Comparison of ENCODE assay signal across 1 cellular context in the genomic region with DNA sequence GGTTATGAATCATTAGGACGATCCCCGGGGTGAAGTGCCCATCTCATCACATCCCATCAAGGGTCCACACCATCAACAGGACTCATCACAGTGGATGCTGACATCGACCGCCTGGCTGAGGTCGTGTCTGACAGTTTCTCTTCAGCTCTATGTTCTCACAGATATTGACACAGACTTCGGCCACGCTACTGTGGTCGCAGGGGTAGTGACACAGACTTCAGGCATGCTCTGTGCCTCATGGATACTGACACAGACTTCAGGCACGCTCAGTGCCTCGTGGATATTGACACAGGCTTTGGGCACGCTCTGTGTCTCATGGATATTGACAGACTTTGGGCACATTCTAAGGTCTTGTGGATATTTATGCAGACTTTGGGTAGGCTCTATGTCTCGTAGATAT.
TF ChIP-seq lines count a peak whose summit lies in the region.

No MANE protein-coding gene starts in this region.

TF ChIP-seq in WTC11, 78 proteins besides CTCF, POLR2A, EP300 and RAD21 (continued from another document):
- TF ChIP-seq, protein P1, sequence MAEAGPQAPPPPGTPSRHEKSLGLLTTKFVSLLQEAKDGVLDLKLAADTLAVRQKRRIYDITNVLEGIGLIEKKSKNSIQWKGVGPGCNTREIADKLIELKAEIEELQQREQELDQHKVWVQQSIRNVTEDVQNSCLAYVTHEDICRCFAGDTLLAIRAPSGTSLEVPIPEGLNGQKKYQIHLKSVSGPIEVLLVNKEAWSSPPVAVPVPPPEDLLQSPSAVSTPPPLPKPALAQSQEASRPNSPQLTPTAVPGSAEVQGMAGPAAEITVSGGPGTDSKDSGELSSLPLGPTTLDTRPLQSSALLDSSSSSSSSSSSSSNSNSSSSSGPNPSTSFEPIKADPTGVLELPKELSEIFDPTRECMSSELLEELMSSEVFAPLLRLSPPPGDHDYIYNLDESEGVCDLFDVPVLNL (CRISPR knock-in tag; IDR thresholded peaks at IDR 0.05; ENCODE audit: borderline replicate concordance, low read depth) = no peak
- TF ChIP-seq, protein P2, sequence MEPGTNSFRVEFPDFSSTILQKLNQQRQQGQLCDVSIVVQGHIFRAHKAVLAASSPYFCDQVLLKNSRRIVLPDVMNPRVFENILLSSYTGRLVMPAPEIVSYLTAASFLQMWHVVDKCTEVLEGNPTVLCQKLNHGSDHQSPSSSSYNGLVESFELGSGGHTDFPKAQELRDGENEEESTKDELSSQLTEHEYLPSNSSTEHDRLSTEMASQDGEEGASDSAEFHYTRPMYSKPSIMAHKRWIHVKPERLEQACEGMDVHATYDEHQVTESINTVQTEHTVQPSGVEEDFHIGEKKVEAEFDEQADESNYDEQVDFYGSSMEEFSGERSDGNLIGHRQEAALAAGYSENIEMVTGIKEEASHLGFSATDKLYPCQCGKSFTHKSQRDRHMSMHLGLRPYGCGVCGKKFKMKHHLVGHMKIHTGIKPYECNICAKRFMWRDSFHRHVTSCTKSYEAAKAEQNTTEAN (CRISPR knock-in tag; IDR thresholded peaks at IDR 0.05) = no peak
- TF ChIP-seq ZNF396 (CRISPR knock-in tag; IDR thresholded peaks at IDR 0.05; ENCODE audit: borderline replicate concordance) = no peak
- TF ChIP-seq ZNF416 (CRISPR knock-in tag; IDR thresholded peaks at IDR 0.05) = no peak
- TF ChIP-seq, protein P3, sequence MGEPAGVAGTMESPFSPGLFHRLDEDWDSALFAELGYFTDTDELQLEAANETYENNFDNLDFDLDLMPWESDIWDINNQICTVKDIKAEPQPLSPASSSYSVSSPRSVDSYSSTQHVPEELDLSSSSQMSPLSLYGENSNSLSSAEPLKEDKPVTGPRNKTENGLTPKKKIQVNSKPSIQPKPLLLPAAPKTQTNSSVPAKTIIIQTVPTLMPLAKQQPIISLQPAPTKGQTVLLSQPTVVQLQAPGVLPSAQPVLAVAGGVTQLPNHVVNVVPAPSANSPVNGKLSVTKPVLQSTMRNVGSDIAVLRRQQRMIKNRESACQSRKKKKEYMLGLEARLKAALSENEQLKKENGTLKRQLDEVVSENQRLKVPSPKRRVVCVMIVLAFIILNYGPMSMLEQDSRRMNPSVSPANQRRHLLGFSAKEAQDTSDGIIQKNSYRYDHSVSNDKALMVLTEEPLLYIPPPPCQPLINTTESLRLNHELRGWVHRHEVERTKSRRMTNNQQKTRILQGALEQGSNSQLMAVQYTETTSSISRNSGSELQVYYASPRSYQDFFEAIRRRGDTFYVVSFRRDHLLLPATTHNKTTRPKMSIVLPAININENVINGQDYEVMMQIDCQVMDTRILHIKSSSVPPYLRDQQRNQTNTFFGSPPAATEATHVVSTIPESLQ (CRISPR knock-in tag; IDR thresholded peaks at IDR 0.05) = no peak
- TF ChIP-seq, protein P4, sequence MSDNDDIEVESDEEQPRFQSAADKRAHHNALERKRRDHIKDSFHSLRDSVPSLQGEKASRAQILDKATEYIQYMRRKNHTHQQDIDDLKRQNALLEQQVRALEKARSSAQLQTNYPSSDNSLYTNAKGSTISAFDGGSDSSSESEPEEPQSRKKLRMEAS (CRISPR knock-in tag; IDR thresholded peaks at IDR 0.05) = no peak
